18 cellular contexts compared by ENCODE assay signal in genomic region chr6:139713911-139714527, GRCh38.
DNase-seq lines count a peak whose midpoint lies in the region; ATAC-seq, FAIRE-seq and TF ChIP-seq lines count a peak whose summit lies in the region.
"Had no signal": no experiment of that assay in that cellular context is flagged by ENCODE, and none has a peak within 500 bp of the region (broad histone marks: within the 10 kb centered on the region; RNA-seq: fewer than 3 reads in every experiment).

No MANE protein-coding gene starts in this region.

- H3K27me3 Mint-ChIP-seq in astrocyte (ENCODE audit: low read depth, unreplicated experiment) (no peaks in the 10 kb centered on the region), progenitor cell of endocrine pancreas (no peaks in the 10 kb centered on the region)
- H3K27me3 Mint-ChIP-seq in activated naive CD8-positive, alpha-beta T cell treated with anti-CD3 and anti-CD28 coated beads for 36 hours, result no peaks in the 10 kb centered on the region

- H3K27me3 ChIP-seq in HCT116 (ENCODE audit: insufficient read depth, low read length), result no peaks in the 10 kb centered on the region
- H3K27me3 ChIP-seq in astrocyte (ENCODE audit: insufficient read depth, low read length), result no peaks in the 10 kb centered on the region
- H3K27me3 ChIP-seq: esophagus muscularis mucosa, tibial nerve had no signal

- no peak overlapping the region for H3K4me3 Mint-ChIP-seq in astrocyte (ENCODE audit: unreplicated experiment)
- H3K4me3 Mint-ChIP-seq in progenitor cell of endocrine pancreas (ENCODE audit: low read depth), result no peak overlapping the region
- H3K4me3 Mint-ChIP-seq in activated naive CD8-positive, alpha-beta T cell treated with anti-CD3 and anti-CD28 coated beads for 36 hours, result no peak overlapping the region
- H3K4me3 Mint-ChIP-seq: B cell had no signal

- BruUV-seq in HCT116 (replicated peaks; lab: Mats Ljungman, UMichigan), result no TSS peak

- POLR2A ChIA-PET in HCT116 (lab: Charles Lee), result no interaction called here

- CTCF ChIA-PET in HCT116 (lab: Charles Lee), result no interaction called here

- H3K36me3 Mint-ChIP-seq in astrocyte (ENCODE audit: low read depth, unreplicated experiment), result no peaks in the 10 kb centered on the region
- no peaks in the 10 kb centered on the region for H3K36me3 Mint-ChIP-seq in progenitor cell of endocrine pancreas (ENCODE audit: insufficient read depth)
- H3K36me3 Mint-ChIP-seq in activated naive CD8-positive, alpha-beta T cell treated with anti-CD3 and anti-CD28 coated beads for 36 hours, result no peaks in the 10 kb centered on the region

- TF ChIP-seq RAD21 in HCT116 (IDR thresholded peaks at IDR 0.05; ENCODE audit: low read depth), result no peak

- intact Hi-C loops in HCT116 (cut with micrococcal nuclease) (no loop called here), left colon (cut with DNase I, micrococcal nuclease) (no loop called here)

- no peak overlapping the region for H3K4me2 ChIP-seq in HCT116 (ENCODE audit: low read length)
- no peak overlapping the region for H3K4me2 ChIP-seq in astrocyte (ENCODE audit: low read length)
- H3K4me2 ChIP-seq: KMS-11 had no signal

- FAIRE-seq in astrocyte (lab: Jason Lieb, UNC), result peak; percentile 82
- FAIRE-seq: GM12891 had no signal

- RAD21 ChIA-PET in HCT116 (lab: Charles Lee; ENCODE audit: low non-redundant PET in 1 of 2, low total read pairs in 2 of 2, uncharacterized antibody in 2 of 2, unreplicated experiment in 2 of 2), result no interaction called here

- no peaks in the 10 kb centered on the region for H3K36me3 ChIP-seq in HCT116 (ENCODE audit: control insufficient read depth in 1 of 2, insufficient read depth in 2 of 2, low read length in 2 of 2)
- H3K36me3 ChIP-seq in astrocyte (ENCODE audit: insufficient read depth, low read length), result no peaks in the 10 kb centered on the region
- H3K36me3 ChIP-seq: esophagus muscularis mucosa, lower lobe of right lung, tibial nerve had no signal

- H3K9me2 ChIP-seq in HCT116 (ENCODE audit: insufficient read depth), result no peaks in the 10 kb centered on the region

- no peak for TF ChIP-seq CTCF in HCT116 (IDR thresholded peaks at IDR 0.05 in 2 of 3, conservative IDR thresholded peaks at IDR 0.05 in 1 of 3; ENCODE audit: borderline replicate concordance in 1 of 3, insufficient read depth in 1 of 3, low read depth in 2 of 3, low read length in 2 of 3)
- no peak for TF ChIP-seq CTCF in astrocyte (IDR thresholded peaks at IDR 0.05; ENCODE audit: insufficient read depth, low read depth, low read length)
- TF ChIP-seq CTCF in progenitor cell of endocrine pancreas (IDR thresholded peaks at IDR 0.05; ENCODE audit: unreplicated experiment), result no peak

- H3K9me3 Mint-ChIP-seq in astrocyte (ENCODE audit: unreplicated experiment) (no peaks in the 10 kb centered on the region), progenitor cell of endocrine pancreas (ENCODE audit: low read depth) (no peaks in the 10 kb centered on the region)
- H3K9me3 Mint-ChIP-seq in activated naive CD8-positive, alpha-beta T cell treated with anti-CD3 and anti-CD28 coated beads for 36 hours, result no peaks in the 10 kb centered on the region

- H4K20me1 ChIP-seq in HCT116 (ENCODE audit: insufficient read depth) (no peaks in the 10 kb centered on the region), astrocyte (ENCODE audit: insufficient read depth, low read length) (no peaks in the 10 kb centered on the region)

- no peak for TF ChIP-seq POLR2A in HCT116 (IDR thresholded peaks at IDR 0.05; ENCODE audit: borderline replicate concordance, extremely low read depth, insufficient read depth, insufficient read length)

- H3K79me2 ChIP-seq in HCT116 (ENCODE audit: insufficient read depth, low read length) (no peaks in the 10 kb centered on the region), astrocyte (ENCODE audit: insufficient read depth, low read length) (no peaks in the 10 kb centered on the region)

- H3K4me1 ChIP-seq in HCT116 (ENCODE audit: control insufficient read depth in 1 of 2, insufficient read depth in 2 of 2, low read length in 2 of 2) (peaks cover 0 to 4% of the 10 kb centered on the region in 2 experiments; a peak in 2 of 4 replicates), astrocyte (ENCODE audit: insufficient read depth, low read length) (peaks cover 2% of the 10 kb centered on the region)

- H2AFZ ChIP-seq in HCT116 (ENCODE audit: low read depth, low read length, poor library complexity, severe bottlenecking) (no peak overlapping the region), astrocyte (ENCODE audit: low read depth, low read length) (no peak overlapping the region)

- H3K9me3 ChIP-seq in HCT116 (ENCODE audit: control insufficient read depth in 1 of 2, insufficient read depth in 1 of 2, low read depth in 1 of 2, low read length in 2 of 2) (no peaks in the 10 kb centered on the region), astrocyte (ENCODE audit: insufficient read depth, low read depth, low read length) (no peaks in the 10 kb centered on the region)
- H3K9me3 ChIP-seq: esophagus muscularis mucosa, lower lobe of right lung, tibial nerve had no signal

- H3K27ac Mint-ChIP-seq in astrocyte (ENCODE audit: unreplicated experiment) (no peak overlapping the region), progenitor cell of endocrine pancreas (no peak overlapping the region)
- no peak overlapping the region for H3K27ac Mint-ChIP-seq in activated naive CD8-positive, alpha-beta T cell treated with anti-CD3 and anti-CD28 coated beads for 36 hours
- H3K27ac Mint-ChIP-seq: B cell had no signal

- H3K27ac ChIP-seq in HCT116 (ENCODE audit: low read depth, low read length) (no peak overlapping the region), astrocyte (ENCODE audit: low read depth, low read length) (no peak overlapping the region)
- H3K27ac ChIP-seq: esophagus muscularis mucosa, KMS-11, lower lobe of right lung, tibial nerve had no signal

- peaks cover 19% of the 10 kb centered on the region for H3K4me1 Mint-ChIP-seq in astrocyte (ENCODE audit: low read depth, unreplicated experiment)
- H3K4me1 Mint-ChIP-seq in progenitor cell of endocrine pancreas (ENCODE audit: low read depth), result peaks cover 2% of the 10 kb centered on the region
- no peaks in the 10 kb centered on the region for H3K4me1 Mint-ChIP-seq in activated naive CD8-positive, alpha-beta T cell treated with anti-CD3 and anti-CD28 coated beads for 36 hours
- H3K4me1 Mint-ChIP-seq: B cell had no signal

- H3K4me3 ChIP-seq in HCT116 (replicated peaks in 1 of 2; ENCODE audit: low read depth in 1 of 2, low read length in 2 of 2) (no peak overlapping the region), astrocyte (ENCODE audit: insufficient read depth, low read depth, low read length) (no peak overlapping the region)
- H3K4me3 ChIP-seq: esophagus muscularis mucosa, lower lobe of right lung, tibial nerve had no signal

- H3K9ac ChIP-seq in HCT116 (ENCODE audit: low read length) (no peak overlapping the region), astrocyte (ENCODE audit: low read length) (no peak overlapping the region)
- H3K9ac ChIP-seq: KMS-11 had no signal

- no peak for DNase-seq in HCT116 (ENCODE audit: low read depth, low spot score)
- DNase-seq in astrocyte (ENCODE audit: low read depth), result peak; percentile 23
- DNase-seq in foreskin melanocyte, result peak; percentile 12
- no peak for DNase-seq in left colon
- DNase-seq in progenitor cell of endocrine pancreas (ENCODE audit: low spot score, unreplicated experiment), result no peak
- DNase-seq in activated naive CD8-positive, alpha-beta T cell treated with anti-CD3 and anti-CD28 coated beads for 36 hours, result no peak
- DNase-seq: central memory CD4-positive, alpha-beta T cell; effector CD8-positive, alpha-beta T cell; lower lobe of right lung; NCI-H1092 treated with DMSO at 0.1 percent for 48 hours; stimulated activated naive CD4-positive, alpha-beta T cell treated with Interleukin-2 at 50 U/mL for 16 hours had no signal

- ATAC-seq in HCT116, result no peak
- ATAC-seq in left colon, result no peak
- ATAC-seq in HG02798 (IDR thresholded peaks at IDR 0.05; ENCODE audit: poor library complexity, unreplicated experiment), result no peak
- ATAC-seq: lower lobe of right lung, sciatic nerve had no signal

TF ChIP-seq in HCT116, 20 proteins besides CTCF, POLR2A, EP300 and RAD21:
- TF ChIP-seq CEBPB (IDR thresholded peaks at IDR 0.05; ENCODE audit: low read depth) (peak; percentile 53), YY1 (IDR thresholded peaks at IDR 0.05; ENCODE audit: extremely low read depth, insufficient replicate concordance, low read depth, low read length) (no peak)
TF ChIP-seq in HCT116: peak in this region for 1.

Comparison
In these comparisons a context has a peak if more than half of its experiments do, and no peak if none do; other contexts are left out.
1. DNase-seq: peak in astrocyte (single experiment) and foreskin melanocyte (single experiment); none in HCT116 (single experiment), left colon (0 of 2), progenitor cell of endocrine pancreas (single experiment) and activated naive CD8-positive, alpha-beta T cell treated with anti-CD3 and anti-CD28 coated beads for 36 hours (single experiment).